Comparison of ENCODE assay signal across 8 cellular contexts in genomic region chr19:2253106-2254051, GRCh38. TPM values are rescaled to one million over a fixed set of nuclear protein-coding genes. Genes with fewer than 3 reads are reported as not detected.
A peak's percentile ranks its signal among the peaks of the same experiment; 100 is the strongest.
DNase-seq lines count a peak whose midpoint lies in the region; ATAC-seq, FAIRE-seq and TF ChIP-seq lines count a peak whose summit lies in the region.

No MANE protein-coding gene starts in this region.

- H4K20me1 ChIP-seq in OCI-LY1 (ENCODE audit: insufficient read depth, low read length) (no peaks in the 10 kb centered on the region), osteoblast (ENCODE audit: insufficient read depth, low read length) (peaks cover 15% of the 10 kb centered on the region)

- peaks cover 9% of the 10 kb centered on the region for H3K27me3 Mint-ChIP-seq in brain

- no peak overlapping the region; the same call in 1 of the 2 replicates for H3K4me3 ChIP-seq in GM12864 (ENCODE audit: low read depth, low read length)
- peak overlapping the region; percentile 19 for H3K4me3 ChIP-seq in OCI-LY1 (ENCODE audit: low read depth, low read length, poor library complexity, severe bottlenecking)
- no peak overlapping the region for H3K4me3 ChIP-seq in osteoblast (ENCODE audit: insufficient read depth, low read length)
- H3K4me3 ChIP-seq in body of pancreas: no peak overlapping the region

- no peaks in the 10 kb centered on the region for H3F3A ChIP-seq in OCI-LY1 (ENCODE audit: insufficient read depth, low read length)

- H3K4me2 ChIP-seq in OCI-LY1 (ENCODE audit: low read length) (peak overlapping the region; percentile 32; the same call in 1 of the 2 replicates), osteoblast (ENCODE audit: insufficient read depth, low read length) (no peak overlapping the region)

- intact Hi-C loops in body of pancreas (cut with DNase I): no loop called here

- TF ChIP-seq POLR2A in body of pancreas (IDR thresholded peaks at IDR 0.05) (no peak), H54 (IDR thresholded peaks at IDR 0.05; ENCODE audit: low read depth, low read length) (no peak)

- peaks cover 6% of the 10 kb centered on the region for H3K4me1 Mint-ChIP-seq in brain

- DNase-seq in GM12864 (ENCODE audit: low read depth) (no peak), osteoblast (ENCODE audit: insufficient read length, low spot score, missing footprints) (peak; percentile 90), body of pancreas (no peak), Ammon's horn (ENCODE audit: low spot score) (no peak), H54 (ENCODE audit: insufficient read length, low spot score) (no peak), A172 (ENCODE audit: low spot score) (no peak)

- H3K9me2 ChIP-seq in OCI-LY1 (ENCODE audit: low read depth, low read length): no peaks in the 10 kb centered on the region

- H3K79me2 ChIP-seq in OCI-LY1 (ENCODE audit: insufficient read depth, low read length) (no peaks in the 10 kb centered on the region), osteoblast (ENCODE audit: insufficient read depth, low read length) (no peaks in the 10 kb centered on the region)

- no peak overlapping the region for H2AFZ ChIP-seq in OCI-LY1 (ENCODE audit: low read length)
- no peak overlapping the region for H2AFZ ChIP-seq in osteoblast (ENCODE audit: low read length)

- peak overlapping the region in 2 of 5 experiments; percentile 8 to 51 for H3K27ac Mint-ChIP-seq in brain

- H3K27ac ChIP-seq in OCI-LY1 (ENCODE audit: low read depth, low read length, poor library complexity, severe bottlenecking) (no peak overlapping the region), osteoblast (ENCODE audit: low read depth, low read length) (no peak overlapping the region), body of pancreas (no peak overlapping the region)

- TF ChIP-seq CTCF in GM12864 (IDR thresholded peaks at IDR 0.05; ENCODE audit: low read depth, low read length, missing control alignments) (peak; percentile 42), OCI-LY1 (IDR thresholded peaks at IDR 0.05; ENCODE audit: low read length) (peak; percentile 45; the same call in 1 of the 2 replicates), brain (conservative IDR thresholded peaks at IDR 0.05) (peak in 1 of 2 experiments; percentile 19), osteoblast (IDR thresholded peaks at IDR 0.05; ENCODE audit: extremely low read depth, low read depth, low read length) (no peak), body of pancreas (IDR thresholded peaks at IDR 0.05) (no peak)

- 12 to 55% methylated on average over 3 to 76 of the region's 76 CpGs for WGBS in body of pancreas, 2 donors

- ATAC-seq in body of pancreas: no peak

- no peak overlapping the region for H3K9ac ChIP-seq in OCI-LY1 (ENCODE audit: low read length)

- H3K36me3 ChIP-seq in OCI-LY1 (ENCODE audit: insufficient read depth, low read length) (peaks cover 6% of the 10 kb centered on the region; the same call in 1 of the 2 replicates), osteoblast (ENCODE audit: insufficient read depth, low read length) (no peaks in the 10 kb centered on the region), body of pancreas (replicated peaks in 1 of 2; ENCODE audit: insufficient read depth in 1 of 2, low read depth in 2 of 2) (no peaks in the 10 kb centered on the region)

- H3K9me3 ChIP-seq in OCI-LY1 (ENCODE audit: low read length) (no peaks in the 10 kb centered on the region), osteoblast (ENCODE audit: low read depth, low read length) (no peaks in the 10 kb centered on the region), body of pancreas (no peaks in the 10 kb centered on the region)

- peak overlapping the region; percentile 60 to 80 (median 70) for H3K4me3 Mint-ChIP-seq in brain

- FAIRE-seq in H54 (lab: Jason Lieb, UNC): no peak

- H3K27me3 ChIP-seq in OCI-LY1 (ENCODE audit: insufficient read depth, low read length) (no peaks in the 10 kb centered on the region), osteoblast (ENCODE audit: insufficient read depth, low read length) (peaks cover 47% of the 10 kb centered on the region), body of pancreas (peaks cover 0 to 23% of the 10 kb centered on the region in 2 donors)

- H3K36me3 Mint-ChIP-seq in brain: no peaks in the 10 kb centered on the region

- H3K9me3 Mint-ChIP-seq in brain: no peaks in the 10 kb centered on the region

- H3K4me1 ChIP-seq in OCI-LY1 (ENCODE audit: insufficient read depth, low read length, severe bottlenecking) (peaks cover 25% of the 10 kb centered on the region), osteoblast (ENCODE audit: insufficient read depth, low read length) (no peaks in the 10 kb centered on the region), body of pancreas (peaks cover 38% of the 10 kb centered on the region)

RNA-seq across cellular contexts. Expression of gene JSRP1, which starts 2.8 kb away (rescaled TPM):
- polyA plus RNA-seq in brain (ENCODE audit: insufficient read depth, low read depth, low replicate concordance): 5.7 TPM
- 0.72 TPM in 1 of 2 replicates, not detected in the other for total RNA-seq in osteoblast
- not detected for total RNA-seq in body of pancreas
- total RNA-seq in A172 (2014; rRNA removed; shearing (Covaris generic)): not detected in 2 replicates

RNA-seq across cellular contexts. Expression of gene AMH, which starts 4.3 kb away (rescaled TPM):
- polyA plus RNA-seq in brain (ENCODE audit: insufficient read depth, low read depth, low replicate concordance): 23.2 TPM
- under 0.01 and 0.29 TPM in 2 replicates for total RNA-seq in osteoblast
- total RNA-seq in body of pancreas: 10 to 100 TPM in 1 of 2 donors, under 1 TPM in 1; 0.99 to 11.7 TPM
- 8.5 and 10.0 TPM in 2 replicates for total RNA-seq in A172 (2014; rRNA removed; shearing (Covaris generic))

RNA-seq across cellular contexts. Expression of gene SF3A2, which starts 16.8 kb away (rescaled TPM):
- polyA plus RNA-seq in brain (ENCODE audit: insufficient read depth, low read depth, low replicate concordance): 300 TPM
- total RNA-seq in osteoblast (27.1 and 27.9 TPM in 2 replicates), body of pancreas (10 to 100 TPM; 15.5 to 30.1 TPM)
- total RNA-seq in A172 (2014; rRNA removed; shearing (Covaris generic)): 41.1 and 42.9 TPM in 2 replicates

RNA-seq across cellular contexts. Expression of gene PLEKHJ1, which starts 17.2 kb away (rescaled TPM):
- 124 TPM for polyA plus RNA-seq in brain (ENCODE audit: insufficient read depth, low read depth, low replicate concordance)
- total RNA-seq in osteoblast (32.1 and 43.4 TPM in 2 replicates), body of pancreas (10 to 100 TPM; 47.5 to 89.0 TPM)
- total RNA-seq in A172 (2014; rRNA removed; shearing (Covaris generic)): 172 and 177 TPM in 2 replicates

RNA-seq across cellular contexts. Expression of gene PEAK3, which starts 28.6 kb away (rescaled TPM):
- not detected for polyA plus RNA-seq in brain (ENCODE audit: insufficient read depth, low read depth, low replicate concordance)
- total RNA-seq in osteoblast: under 0.01 TPM in 1 of 2 replicates, not detected in the other
- total RNA-seq in body of pancreas: under 1 TPM; 0.66 to 0.78 TPM
- 0.22 and 1.7 TPM in 2 replicates for total RNA-seq in A172 (2014; rRNA removed; shearing (Covaris generic))

Comparison
In these comparisons a context has a peak if more than half of its experiments do, and no peak if none do; other contexts are left out.
1. CTCF ChIP-seq: peak in GM12864 (single experiment) and OCI-LY1 (single experiment); none in osteoblast (single experiment) and body of pancreas (0 of 7).